In the genomic region with DNA sequence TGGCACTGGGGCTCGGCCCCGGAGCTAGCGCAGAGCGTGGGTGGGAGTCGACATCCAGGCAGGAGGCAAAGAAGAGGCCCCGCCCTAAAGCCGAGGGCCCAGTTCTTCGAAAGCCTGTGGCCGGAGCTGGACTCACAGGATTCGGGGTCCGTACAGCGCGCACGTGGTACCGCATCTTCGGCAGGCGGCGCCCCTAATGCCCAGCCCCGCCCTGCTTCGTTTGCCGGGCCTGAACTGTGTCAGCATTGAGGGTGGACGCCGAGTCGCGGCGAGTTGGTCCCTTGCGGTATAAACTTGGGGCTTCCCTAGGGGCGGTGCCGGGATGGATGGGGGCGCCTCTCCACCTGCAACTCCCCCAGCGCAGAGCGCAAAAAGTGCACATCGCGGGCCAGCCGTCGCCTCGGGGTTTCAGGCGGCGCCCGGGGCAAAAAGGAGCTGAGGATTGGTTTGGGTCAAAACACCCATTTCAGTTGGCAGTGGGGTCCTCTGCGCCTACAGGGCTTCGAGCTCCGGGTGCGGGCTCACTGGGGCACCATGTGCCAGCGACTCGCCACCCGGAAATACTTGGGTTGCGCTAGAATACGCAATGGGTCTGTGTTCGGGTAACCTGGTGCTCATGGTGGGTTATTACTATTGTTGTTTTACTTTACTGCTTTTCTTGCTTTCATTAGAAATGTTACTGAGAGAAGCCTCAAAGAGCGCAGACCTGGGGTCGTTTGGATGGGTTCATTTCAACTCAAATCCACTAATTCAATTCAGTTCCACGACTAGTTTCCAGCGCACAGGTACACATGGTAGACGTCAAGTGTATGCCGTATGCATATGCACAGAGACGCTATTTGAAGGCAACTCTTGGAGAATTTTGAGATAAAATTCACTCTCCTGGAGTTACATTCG, we compare ENCODE assay signal across 8 cellular contexts. TPM values are rescaled to one million over a fixed set of nuclear protein-coding genes. Genes with fewer than 3 reads are reported as not detected.
A peak's percentile ranks its signal among the peaks of the same experiment; 100 is the strongest.
DNase-seq lines count a peak whose midpoint lies in the region; ATAC-seq and TF ChIP-seq lines count a peak whose summit lies in the region.

No MANE protein-coding gene starts in this region.

- DNase-seq in osteoblast (ENCODE audit: insufficient read length, low spot score, missing footprints) (peak; percentile 74), NCI-H2029 treated with DMSO at 0.1 percent for 48 hours (lab: John Stamatoyannopoulos, UW) (no peak), NCI-H1092 treated with DMSO at 0.1 percent for 48 hours (lab: John Stamatoyannopoulos, UW) (no peak), NCI-H446 treated with DMSO at 0.1 percent for 48 hours (lab: John Stamatoyannopoulos, UW) (no peak)

- H4K20me1 ChIP-seq in osteoblast (ENCODE audit: insufficient read depth, low read length) = peaks cover 5% of the 10 kb centered on the region

- H3K36me3 ChIP-seq in ES-I3 (ENCODE audit: insufficient read depth, low read length) (no peaks in the 10 kb centered on the region), HUES64 (ENCODE audit: insufficient read depth, low read length) (no peaks in the 10 kb centered on the region), ectodermal cell (ENCODE audit: control insufficient read depth, insufficient read depth, low read length) (no peaks in the 10 kb centered on the region), osteoblast (ENCODE audit: insufficient read depth, low read length) (no peaks in the 10 kb centered on the region)

- WGBS in HUES64 = 8% methylated on average over 58 of the region's 58 CpGs
- 7 to 8% methylated on average over 58 of the region's 58 CpGs for WGBS in ectodermal cell, 2 experiments

- peak overlapping the region; percentile 51 for H3K4me3 ChIP-seq in HUES64 (ENCODE audit: low read length)
- H3K4me3 ChIP-seq in ectodermal cell (ENCODE audit: insufficient read depth, low read depth, low read length) = peak overlapping the region; percentile 29
- peak overlapping the region; percentile 71 for H3K4me3 ChIP-seq in osteoblast (ENCODE audit: insufficient read depth, low read length)

- peak overlapping the region; percentile 88 for H3K4me2 ChIP-seq in osteoblast (ENCODE audit: insufficient read depth, low read length)

- no peak for ATAC-seq in HG03439 (IDR thresholded peaks at IDR 0.05; ENCODE audit: unreplicated experiment)

- H3K9ac ChIP-seq in ES-I3 (ENCODE audit: low read depth, low read length) (peak overlapping the region; percentile 70; the same call in 1 of the 2 replicates), HUES64 (ENCODE audit: low read depth, low read length) (peak overlapping the region; percentile 16; the same call in 1 of the 2 replicates)

- no peak for TF ChIP-seq CTCF in osteoblast (IDR thresholded peaks at IDR 0.05; ENCODE audit: extremely low read depth, low read depth, low read length)

- no peak overlapping the region for H3K27ac ChIP-seq in HUES64 (ENCODE audit: low read depth, low read length)
- no peak overlapping the region for H3K27ac ChIP-seq in ectodermal cell (ENCODE audit: insufficient read depth, low read depth, low read length, poor library complexity, severe bottlenecking)
- H3K27ac ChIP-seq in osteoblast (ENCODE audit: low read depth, low read length) = no peak overlapping the region

- no peaks in the 10 kb centered on the region for H3K79me2 ChIP-seq in osteoblast (ENCODE audit: insufficient read depth, low read length)

- H3K9me3 ChIP-seq in ES-I3 (ENCODE audit: control insufficient read depth, insufficient read depth, low read length) = no peaks in the 10 kb centered on the region; the same call in 1 of the 2 replicates
- H3K9me3 ChIP-seq in HUES64 (ENCODE audit: insufficient read depth, low read depth, low read length) = no peaks in the 10 kb centered on the region
- H3K9me3 ChIP-seq in ectodermal cell (ENCODE audit: control insufficient read depth, low read length) = no peaks in the 10 kb centered on the region
- H3K9me3 ChIP-seq in osteoblast (ENCODE audit: low read depth, low read length) = no peaks in the 10 kb centered on the region

- H3K27me3 ChIP-seq in HUES64 (ENCODE audit: insufficient read depth, low read length) = peaks cover 91% of the 10 kb centered on the region
- H3K27me3 ChIP-seq in ectodermal cell (ENCODE audit: control insufficient read depth, insufficient read depth, low read length, poor library complexity, severe bottlenecking) = peaks cover 89% of the 10 kb centered on the region
- H3K27me3 ChIP-seq in osteoblast (ENCODE audit: insufficient read depth, low read length) = peaks cover 98% of the 10 kb centered on the region

- H3K4me1 ChIP-seq in ES-I3 (ENCODE audit: insufficient read depth, low read length) (peaks cover 5% of the 10 kb centered on the region), HUES64 (ENCODE audit: insufficient read depth, low read length) (peaks cover 33% of the 10 kb centered on the region), ectodermal cell (ENCODE audit: control insufficient read depth, insufficient read depth, low read length) (peaks cover 41% of the 10 kb centered on the region), osteoblast (ENCODE audit: insufficient read depth, low read length) (peaks cover 15% of the 10 kb centered on the region)

- H2AFZ ChIP-seq in osteoblast (ENCODE audit: low read length) = no peak overlapping the region

RNA-seq across cellular contexts. Expression of a gene that starts 3.9 kb away (rescaled TPM):
- polyA plus RNA-seq in HUES64 (2013, experiment 1 of 2) = 1.6 TPM
- 3.3 TPM for polyA plus RNA-seq in HUES64 (2013, experiment 2 of 2)
- polyA plus RNA-seq in ectodermal cell (2013, experiment 1 of 4) = 0.31 TPM
- polyA plus RNA-seq in ectodermal cell (2013, experiment 2 of 4) = 0.27 TPM
- polyA plus RNA-seq in ectodermal cell (2013, experiment 3 of 4) = 0.16 TPM
- 0.08 TPM for polyA plus RNA-seq in ectodermal cell (2013, experiment 4 of 4)
- under 0.01 TPM in 1 of 2 replicates, not detected in the other for total RNA-seq in osteoblast
